In the genomic region with DNA sequence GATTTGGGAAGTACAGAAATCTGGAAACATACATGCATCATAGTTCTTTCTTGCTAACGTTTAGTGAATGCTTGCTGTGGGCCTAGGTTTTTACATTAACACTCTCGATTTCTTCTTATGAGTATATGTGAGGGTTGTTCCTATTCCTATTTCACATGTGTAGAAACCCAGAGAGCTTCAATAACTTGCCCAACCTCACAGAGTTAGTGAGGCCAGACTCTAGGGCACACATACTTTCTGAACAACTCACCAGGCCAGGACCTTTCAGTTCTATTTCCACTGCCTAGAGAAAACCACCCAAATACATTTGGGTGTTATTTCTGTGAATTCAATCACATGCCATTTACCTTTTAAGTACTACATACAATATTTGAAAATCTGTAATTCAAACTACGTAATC, we compare ENCODE assay signal across 13 cellular contexts. TPM values are rescaled to one million over a fixed set of nuclear protein-coding genes. Genes with fewer than 3 reads are reported as not detected.
A peak's percentile ranks its signal among the peaks of the same experiment; 100 is the strongest.
DNase-seq lines count a peak whose midpoint lies in the region; ATAC-seq and TF ChIP-seq lines count a peak whose summit lies in the region.
"Had no signal": no experiment of that assay in that cellular context is flagged by ENCODE, and none has a peak within 500 bp of the region (broad histone marks: within the 10 kb centered on the region; RNA-seq: fewer than 3 reads in every experiment).

No MANE protein-coding gene starts in this region.

- no peak overlapping the region for H3K27ac ChIP-seq in lower lobe of right lung
- H3K27ac ChIP-seq: colonic mucosa, HL-60 had no signal

- H3K4me3 ChIP-seq in lower lobe of right lung: no peak overlapping the region
- H3K4me3 ChIP-seq: colonic mucosa had no signal

- peak; percentile 62 for DNase-seq in fibroblast of gingiva (ENCODE audit: low read depth)
- no peak for DNase-seq in NCI-H2029 (lab: John Stamatoyannopoulos, UW)
- DNase-seq in islet precursor cell: no peak
- DNase-seq in retina: no peak
- DNase-seq in lower lobe of right lung: no peak
- DNase-seq: activated CD8-positive, alpha-beta memory T cell treated with anti-CD3 and anti-CD28 coated beads, Interleukin-2, amount 10 ng/mL, durations not matched to agents 7 days and 5 days; colonic mucosa; NCI-H187; occipital lobe had no signal

- no peaks in the 10 kb centered on the region for H3K4me1 ChIP-seq in lower lobe of right lung
- H3K4me1 ChIP-seq: colonic mucosa had no signal

- no peak for TF ChIP-seq CTCF in lower lobe of right lung (IDR thresholded peaks at IDR 0.05)

- peaks cover 19% of the 10 kb centered on the region for H3K27me3 ChIP-seq in lower lobe of right lung (ENCODE audit: low read depth)

- no peaks in the 10 kb centered on the region for H3K9me3 ChIP-seq in lower lobe of right lung
- H3K9me3 ChIP-seq: colonic mucosa had no signal

- intact Hi-C loops in lower lobe of right lung (cut with DNase I): no loop called here

- peak; percentile 87 for ATAC-seq in GM18499 (IDR thresholded peaks at IDR 0.05; ENCODE audit: insufficient read depth, unreplicated experiment)
- ATAC-seq in GM21515 (IDR thresholded peaks at IDR 0.05; ENCODE audit: unreplicated experiment): peak; percentile 76
- ATAC-seq in HG03108 (IDR thresholded peaks at IDR 0.05; ENCODE audit: unreplicated experiment): peak; percentile 68
- ATAC-seq in lower lobe of right lung: no peak
- ATAC-seq: activated CD8-positive, alpha-beta memory T cell treated with anti-CD3 and anti-CD28 coated beads, Interleukin-2, amount 10 ng/mL, durations not matched to agents 7 days and 5 days had no signal

- H3K36me3 ChIP-seq in lower lobe of right lung: no peaks in the 10 kb centered on the region
- H3K36me3 ChIP-seq: colonic mucosa had no signal

RNA-seq across cellular contexts. Expression of a gene that starts 8.2 kb away (rescaled TPM):
- 9.0 TPM for total RNA-seq in lower lobe of right lung

Comparison
In these comparisons a context has a peak if more than half of its experiments do, and no peak if none do; other contexts are left out.
1. ATAC-seq: peak in GM18499 (single experiment), GM21515 (single experiment) and HG03108 (single experiment); none in lower lobe of right lung (0 of 2).